ENCODE assay signal across 1 cellular context in the genomic region with DNA sequence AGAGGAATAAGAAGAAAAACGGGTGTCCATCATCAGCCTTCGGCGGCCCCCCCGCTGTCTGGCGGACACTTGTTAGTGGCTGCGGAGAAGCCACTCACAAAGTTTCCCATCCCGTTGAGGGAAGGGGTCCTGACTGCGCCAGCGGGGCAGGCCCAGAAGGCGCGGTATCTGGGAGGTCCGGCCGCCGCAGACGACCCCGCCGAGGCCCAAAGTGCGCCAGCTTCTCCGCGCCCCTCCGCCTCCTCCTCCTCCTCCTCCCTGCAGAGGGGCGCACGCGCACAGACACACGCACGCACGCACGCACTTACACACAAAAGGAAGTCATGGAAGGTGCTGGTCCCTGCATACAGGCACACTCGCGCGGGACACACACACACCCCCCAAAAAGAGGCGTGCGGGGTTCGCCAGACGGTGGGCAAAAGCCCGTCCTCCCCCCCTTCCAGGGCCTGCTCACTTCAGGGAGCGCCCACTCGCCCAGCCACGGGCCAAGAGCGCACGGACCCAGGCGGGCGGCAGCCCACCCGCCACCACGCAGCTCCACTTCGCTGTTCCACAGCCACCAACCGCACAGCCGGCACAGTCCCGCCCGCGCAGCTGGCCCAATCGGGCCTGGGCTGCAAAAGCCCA.
TF ChIP-seq lines count a peak whose summit lies in the region.

No MANE protein-coding gene starts in this region.

TF ChIP-seq in H1, 55 proteins besides CTCF, POLR2A, EP300 and RAD21:
- TF ChIP-seq ASH2L (IDR thresholded peaks at IDR 0.05; ENCODE audit: low read length) (peak; percentile 93), PHF8 (conservative IDR thresholded peaks at IDR 0.05; ENCODE audit: low read depth, low read length) (peak; percentile 68), TBP (IDR thresholded peaks at IDR 0.05; ENCODE audit: low read depth, low read length) (peak; percentile 33; the same call in 1 of the 2 replicates), RBBP5 (IDR thresholded peaks at IDR 0.05; ENCODE audit: borderline replicate concordance, low read depth, low read length) (peak; percentile 78), SUZ12 (IDR thresholded peaks at IDR 0.05; ENCODE audit: low read length) (no peak), BRCA1 (IDR thresholded peaks at IDR 0.05; ENCODE audit: low read depth, low read length) (no peak), HDAC6 (IDR thresholded peaks at IDR 0.05; ENCODE audit: low read depth, low read length) (no peak), EZH2 (IDR thresholded peaks at IDR 0.05; ENCODE audit: low read depth, low read length, severe bottlenecking) (no peak), KDM4A (IDR thresholded peaks at IDR 0.05; ENCODE audit: low read depth, low read length, severe bottlenecking) (peak; percentile 71), BACH1 (IDR thresholded peaks at IDR 0.05; ENCODE audit: low read length) (peak; percentile 43; the same call in 1 of the 2 replicates), POLR2AphosphoS5 (IDR thresholded peaks at IDR 0.05; ENCODE audit: low read depth, low read length) (peak; percentile 50; the same call in 1 of the 2 replicates), RNF2 (IDR thresholded peaks at IDR 0.05; ENCODE audit: borderline replicate concordance, low read depth, low read length, missing control alignments, poor library complexity, severe bottlenecking) (no peak), NRF1 (IDR thresholded peaks at IDR 0.05; ENCODE audit: low read depth, low read length) (peak; percentile 34; the same call in 1 of the 2 replicates), NANOG (IDR thresholded peaks at IDR 0.05; ENCODE audit: insufficient read depth, low read depth, low read length, poor library complexity, severe bottlenecking) (no peak), FOSL1 (IDR thresholded peaks at IDR 0.05; ENCODE audit: insufficient read depth, low read depth, low read length) (no peak), CREB1 (IDR thresholded peaks at IDR 0.05) (peak; percentile 47; the same call in 1 of the 2 replicates), HDAC2 (IDR thresholded peaks at IDR 0.05; ENCODE audit: borderline replicate concordance in 1 of 2, low read depth in 2 of 2, low read length in 2 of 2) (peak in 1 of 2 experiments; percentile 73; a peak in 1 of 4 replicates), CHD2 (IDR thresholded peaks at IDR 0.05; ENCODE audit: low read length) (no peak), TAF1 (IDR thresholded peaks at IDR 0.05; ENCODE audit: low read depth, low read length) (peak; percentile 66), JUND (IDR thresholded peaks at IDR 0.05; ENCODE audit: low read length) (no peak), MAFK (IDR thresholded peaks at IDR 0.05; ENCODE audit: low read depth, low read length) (no peak), JUN (IDR thresholded peaks at IDR 0.05; ENCODE audit: low read depth, low read length) (no peak)
- TF ChIP-seq, protein P1, sequence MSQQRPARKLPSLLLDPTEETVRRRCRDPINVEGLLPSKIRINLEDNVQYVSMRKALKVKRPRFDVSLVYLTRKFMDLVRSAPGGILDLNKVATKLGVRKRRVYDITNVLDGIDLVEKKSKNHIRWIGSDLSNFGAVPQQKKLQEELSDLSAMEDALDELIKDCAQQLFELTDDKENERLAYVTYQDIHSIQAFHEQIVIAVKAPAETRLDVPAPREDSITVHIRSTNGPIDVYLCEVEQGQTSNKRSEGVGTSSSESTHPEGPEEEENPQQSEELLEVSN (IDR thresholded peaks at IDR 0.05): 0 out of 2 replicates have a peak, but pooled peaks have one; percentile 20
- TF ChIP-seq, protein P2, sequence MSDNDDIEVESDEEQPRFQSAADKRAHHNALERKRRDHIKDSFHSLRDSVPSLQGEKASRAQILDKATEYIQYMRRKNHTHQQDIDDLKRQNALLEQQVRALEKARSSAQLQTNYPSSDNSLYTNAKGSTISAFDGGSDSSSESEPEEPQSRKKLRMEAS (IDR thresholded peaks at IDR 0.05): peak; percentile 73
